ENCODE assay signal across 16 cellular contexts in the genomic region with DNA sequence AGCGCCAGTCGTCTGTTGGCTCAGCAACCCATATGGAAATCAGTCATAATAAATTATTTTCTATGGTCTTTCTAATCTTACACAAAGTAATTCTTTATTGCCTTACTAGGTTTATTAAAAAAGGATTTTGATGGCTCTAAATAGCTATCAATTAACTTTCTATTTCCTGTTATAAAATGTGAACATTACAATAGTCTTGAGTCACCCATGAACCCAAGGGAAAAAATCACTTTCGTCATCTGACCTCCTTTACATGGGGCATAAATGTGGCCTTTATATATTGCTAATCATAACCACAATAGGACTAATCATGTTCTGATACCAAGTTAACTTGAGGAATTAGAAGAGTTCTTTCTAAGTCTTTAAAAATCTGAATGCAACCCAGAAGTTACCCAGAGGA.
DNase-seq lines count a peak whose midpoint lies in the region.
"Had no signal": no experiment of that assay in that cellular context is flagged by ENCODE, and none has a peak within 500 bp of the region (broad histone marks: within the 10 kb centered on the region; RNA-seq: fewer than 3 reads in every experiment).

No MANE protein-coding gene starts in this region.

- in situ Hi-C loops in SK-MEL-5 (cut with HindIII; ENCODE audit: low pct_unique_long_range_greater_than_20kb, low sequenced_read_pairs): no loop called here
- in situ Hi-C loops in G401 (cut with HindIII; ENCODE audit: low sequenced_read_pairs): no loop called here

- peak; percentile 18 for DNase-seq in M059J (ENCODE audit: low read depth)
- DNase-seq in SK-MEL-5 (ENCODE audit: low read depth, low spot score): peak; percentile 68
- DNase-seq in renal cortical epithelial cell (ENCODE audit: low read depth): peak; percentile 23
- DNase-seq in H4 (ENCODE audit: low spot score): no peak
- no peak for DNase-seq in nucleus accumbens (lab: John Stamatoyannopoulos, UW)
- DNase-seq in G401 (ENCODE audit: low spot score): no peak
- DNase-seq: AML-193; BE2C; Calu3; CD4-positive, alpha-beta T cell; CD8-positive, alpha-beta memory T cell; COR-L47; DMS53; DMS79 treated with DMSO at 0.1 percent for 48 hours; GOT3; H9 had no signal

Comparison
In these comparisons a context has a peak if more than half of its experiments do, and no peak if none do; other contexts are left out.
1. DNase-seq: peak in M059J (single experiment), SK-MEL-5 (single experiment) and renal cortical epithelial cell (single experiment); none in H4 (single experiment), nucleus accumbens (0 of 56) and G401 (single experiment).